1 cellular context compared by ENCODE assay signal in the genomic region with DNA sequence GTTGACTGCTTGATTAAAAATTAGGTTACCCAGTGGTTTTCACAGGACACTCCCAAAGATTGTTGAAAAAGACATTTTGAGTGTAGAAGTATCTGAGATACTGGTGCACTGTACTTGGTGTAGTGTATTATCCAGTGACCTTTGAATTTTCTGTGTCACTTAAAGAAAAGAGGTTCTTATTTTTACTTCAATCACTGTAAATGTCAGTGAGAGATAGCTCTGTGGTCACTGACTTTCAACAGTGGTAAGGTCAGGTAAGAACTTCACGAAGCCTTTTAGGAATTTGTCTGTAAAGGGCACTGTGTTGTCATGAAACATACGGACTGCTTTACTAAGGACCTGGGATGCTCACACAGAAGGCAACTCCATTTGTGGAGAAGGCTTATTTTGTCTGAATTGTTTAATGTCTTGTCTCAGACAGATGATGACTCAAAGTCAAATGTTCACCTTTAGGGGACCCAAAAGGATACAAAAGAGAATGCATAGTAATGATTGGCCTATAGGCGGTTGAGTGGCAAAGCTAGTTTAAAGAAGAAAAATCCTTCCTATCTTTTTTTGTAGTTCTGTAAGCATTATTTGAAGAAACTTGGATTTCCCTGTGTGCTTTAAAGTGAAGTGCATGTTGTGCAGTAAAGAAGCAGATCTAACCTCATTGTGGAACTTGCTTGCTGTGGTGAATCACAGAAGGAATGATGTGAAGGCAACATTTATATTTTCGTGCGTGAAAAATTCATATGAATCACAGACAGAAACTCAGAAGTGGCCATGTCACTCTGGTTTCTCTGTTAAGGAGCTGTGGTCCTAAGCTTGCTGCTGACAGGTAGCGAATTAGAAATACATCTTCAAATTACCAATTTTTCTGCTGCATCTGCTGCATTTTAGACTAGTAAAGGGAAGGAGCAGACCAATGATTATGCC.
TF ChIP-seq lines count a peak whose summit lies in the region.

No MANE protein-coding gene starts in this region.

TF ChIP-seq in IMR-90, 13 proteins besides CTCF, POLR2A, EP300 and RAD21 (continued from another document):
- TF ChIP-seq, protein P1, sequence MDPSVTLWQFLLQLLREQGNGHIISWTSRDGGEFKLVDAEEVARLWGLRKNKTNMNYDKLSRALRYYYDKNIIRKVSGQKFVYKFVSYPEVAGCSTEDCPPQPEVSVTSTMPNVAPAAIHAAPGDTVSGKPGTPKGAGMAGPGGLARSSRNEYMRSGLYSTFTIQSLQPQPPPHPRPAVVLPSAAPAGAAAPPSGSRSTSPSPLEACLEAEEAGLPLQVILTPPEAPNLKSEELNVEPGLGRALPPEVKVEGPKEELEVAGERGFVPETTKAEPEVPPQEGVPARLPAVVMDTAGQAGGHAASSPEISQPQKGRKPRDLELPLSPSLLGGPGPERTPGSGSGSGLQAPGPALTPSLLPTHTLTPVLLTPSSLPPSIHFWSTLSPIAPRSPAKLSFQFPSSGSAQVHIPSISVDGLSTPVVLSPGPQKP (IDR thresholded peaks at IDR 0.05; ENCODE audit: borderline replicate concordance, low read depth, low read length) = no peak
- TF ChIP-seq CHD1 (IDR thresholded peaks at IDR 0.05; ENCODE audit: low read depth, low read length) = no peak
- TF ChIP-seq MXI1 (IDR thresholded peaks at IDR 0.05; ENCODE audit: borderline replicate concordance, low read depth, low read length) = no peak
- TF ChIP-seq, protein P2, sequence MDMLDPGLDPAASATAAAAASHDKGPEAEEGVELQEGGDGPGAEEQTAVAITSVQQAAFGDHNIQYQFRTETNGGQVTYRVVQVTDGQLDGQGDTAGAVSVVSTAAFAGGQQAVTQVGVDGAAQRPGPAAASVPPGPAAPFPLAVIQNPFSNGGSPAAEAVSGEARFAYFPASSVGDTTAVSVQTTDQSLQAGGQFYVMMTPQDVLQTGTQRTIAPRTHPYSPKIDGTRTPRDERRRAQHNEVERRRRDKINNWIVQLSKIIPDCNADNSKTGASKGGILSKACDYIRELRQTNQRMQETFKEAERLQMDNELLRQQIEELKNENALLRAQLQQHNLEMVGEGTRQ (IDR thresholded peaks at IDR 0.05; ENCODE audit: low read depth, low read length) = no peak
- no peak for TF ChIP-seq FOS (IDR thresholded peaks at IDR 0.05; ENCODE audit: low read depth, low read length)
- TF ChIP-seq BHLHE40 (IDR thresholded peaks at IDR 0.05; ENCODE audit: low read depth, low read length) = no peak
- TF ChIP-seq MAFK (IDR thresholded peaks at IDR 0.05; ENCODE audit: low read depth, low read length) = no peak
- TF ChIP-seq RCOR1 (IDR thresholded peaks at IDR 0.05; ENCODE audit: insufficient replicate concordance, low read length) = no peak
